Comparison of ENCODE assay signal across 8 cellular contexts in the genomic region with DNA sequence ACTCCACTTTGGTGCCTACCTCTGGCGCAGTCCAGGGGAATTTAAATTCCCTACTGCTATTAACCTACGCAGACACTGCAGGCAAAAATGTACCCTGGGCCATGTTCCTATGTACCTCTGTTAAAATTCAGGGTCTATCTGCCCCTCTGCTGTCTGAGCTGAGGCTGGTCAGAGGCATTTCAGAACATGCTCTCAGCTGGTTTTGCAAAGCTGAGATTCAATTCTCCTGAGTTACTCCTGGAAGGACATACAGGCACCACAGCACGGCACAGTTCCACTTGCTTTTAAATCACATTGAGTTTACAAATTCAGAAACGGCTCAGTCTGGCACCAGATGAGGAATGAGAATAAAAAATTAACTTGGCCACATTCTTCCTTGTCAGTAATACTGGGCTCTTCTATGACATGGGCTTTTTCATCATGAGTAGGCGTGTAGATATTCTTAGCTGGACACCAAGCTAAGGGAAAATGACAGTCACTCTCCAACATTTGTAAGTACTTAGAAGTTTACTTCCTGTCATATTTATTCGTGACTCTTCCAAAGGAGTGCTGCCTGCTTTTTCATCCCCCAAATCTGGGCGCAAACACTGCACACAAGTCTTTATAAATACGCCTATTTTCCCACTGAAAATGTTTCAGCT. TPM values are rescaled to one million over a fixed set of nuclear protein-coding genes. Genes with fewer than 3 reads are reported as not detected.
DNase-seq lines count a peak whose midpoint lies in the region; ATAC-seq and TF ChIP-seq lines count a peak whose summit lies in the region.

No MANE protein-coding gene starts in this region.

- H3K27me3 Mint-ChIP-seq in activated T-helper 2 cell treated with anti-CD3 and anti-CD28 coated beads, Interferon-gamma antibody, Interleukin-2, Interleukin-4, amounts not matched to agents 10 μg/mL and 5 μg/mL and 100 μg/mL, durations not matched to agents 14 hours and 24 hours and 36 hours (ENCODE audit: low read depth) = peaks cover 25% of the 10 kb centered on the region
- H3K27me3 Mint-ChIP-seq in activated CD4-positive, alpha-beta memory T cell treated with anti-CD3 and anti-CD28 coated beads for 36 hours = peaks cover 16% of the 10 kb centered on the region

- no peaks in the 10 kb centered on the region for H3K36me3 Mint-ChIP-seq in activated T-helper 2 cell treated with anti-CD3 and anti-CD28 coated beads, Interferon-gamma antibody, Interleukin-2, Interleukin-4, amounts not matched to agents 10 μg/mL and 5 μg/mL and 100 μg/mL, durations not matched to agents 14 hours and 24 hours and 36 hours (ENCODE audit: low read depth)
- no peaks in the 10 kb centered on the region for H3K36me3 Mint-ChIP-seq in activated CD4-positive, alpha-beta memory T cell treated with anti-CD3 and anti-CD28 coated beads for 36 hours

- H3K9me3 ChIP-seq in left ventricle myocardium inferior (replicated peaks) (no peaks in the 10 kb centered on the region), sigmoid colon (no peaks in the 10 kb centered on the region)

- H3K27me3 ChIP-seq in left ventricle myocardium inferior (ENCODE audit: low read depth) = no peaks in the 10 kb centered on the region
- H3K27me3 ChIP-seq in sigmoid colon = no peaks in the 10 kb centered on the region

- H3K4me3 Mint-ChIP-seq in activated T-helper 2 cell treated with anti-CD3 and anti-CD28 coated beads, Interferon-gamma antibody, Interleukin-2, Interleukin-4, amounts not matched to agents 10 μg/mL and 5 μg/mL and 100 μg/mL, durations not matched to agents 14 hours and 24 hours and 36 hours (ENCODE audit: low read depth) = peak overlapping the region; percentile 77
- no peak overlapping the region for H3K4me3 Mint-ChIP-seq in activated CD4-positive, alpha-beta memory T cell treated with anti-CD3 and anti-CD28 coated beads for 36 hours

- POLR2A ChIA-PET in activated CD4-positive, alpha-beta memory T cell treated with anti-CD3 and anti-CD28 coated beads for 36 hours (lab: Charles Lee) = interaction anchor here (0.7 kb wide), 1 partner anchor 53 kb away, joined by 5 read pairs; no protein-coding TSS in a partner anchor

- no peak for TF ChIP-seq EP300 in sigmoid colon (IDR thresholded peaks at IDR 0.05)

- H3K27ac ChIP-seq in left ventricle myocardium inferior (replicated peaks) (peak overlapping the region; percentile 92), sigmoid colon (peak overlapping the region; percentile 90 to 95 (median 93))

- peaks cover 27% of the 10 kb centered on the region for H3K4me1 Mint-ChIP-seq in activated T-helper 2 cell treated with anti-CD3 and anti-CD28 coated beads, Interferon-gamma antibody, Interleukin-2, Interleukin-4, amounts not matched to agents 10 μg/mL and 5 μg/mL and 100 μg/mL, durations not matched to agents 14 hours and 24 hours and 36 hours (ENCODE audit: low read depth)
- H3K4me1 Mint-ChIP-seq in activated CD4-positive, alpha-beta memory T cell treated with anti-CD3 and anti-CD28 coated beads for 36 hours (ENCODE audit: low read depth) = peaks cover 33% of the 10 kb centered on the region

- H3K4me1 ChIP-seq in left ventricle myocardium inferior = peaks cover 90% of the 10 kb centered on the region
- peaks cover 0 to 72% (median 63%) of the 10 kb centered on the region in 4 donors for H3K4me1 ChIP-seq in sigmoid colon

- TF ChIP-seq CTCF in left ventricle myocardium inferior (IDR thresholded peaks at IDR 0.05; ENCODE audit: borderline replicate concordance) (no peak), sigmoid colon (IDR thresholded peaks at IDR 0.05) (no peak)

- H3K27ac Mint-ChIP-seq in activated T-helper 2 cell treated with anti-CD3 and anti-CD28 coated beads, Interferon-gamma antibody, Interleukin-2, Interleukin-4, amounts not matched to agents 10 μg/mL and 5 μg/mL and 100 μg/mL, durations not matched to agents 14 hours and 24 hours and 36 hours = no peak overlapping the region
- no peak overlapping the region for H3K27ac Mint-ChIP-seq in activated CD4-positive, alpha-beta memory T cell treated with anti-CD3 and anti-CD28 coated beads for 36 hours

- TF ChIP-seq POLR2A in sigmoid colon (IDR thresholded peaks at IDR 0.05) = no peak

- ATAC-seq in HG02870 (IDR thresholded peaks at IDR 0.05; ENCODE audit: unreplicated experiment) = no peak
- ATAC-seq in GM21526 (IDR thresholded peaks at IDR 0.05; ENCODE audit: low FRiP score, unreplicated experiment) = no peak

- CTCF ChIA-PET in activated CD4-positive, alpha-beta memory T cell treated with anti-CD3 and anti-CD28 coated beads for 36 hours (lab: Charles Lee) = interaction anchor here (1.1 kb wide), 2 partner anchors 224 to 228 kb away, joined by 3 read pairs; no protein-coding TSS in a partner anchor

- H3K36me3 ChIP-seq in left ventricle myocardium inferior (no peaks in the 10 kb centered on the region), sigmoid colon (no peaks in the 10 kb centered on the region)

- H3K4me3 ChIP-seq in left ventricle myocardium inferior (peak overlapping the region; percentile 94), sigmoid colon (peak overlapping the region in 3 of 4 donors; percentile 91 to 96 (median 92))

- DNase-seq in Caki2 (ENCODE audit: low read depth) (peak; percentile 78), left ventricle myocardium inferior (no peak), sigmoid colon (no peak), hepatic stellate cell (ENCODE audit: low spot score) (no peak)
- no peak for DNase-seq in activated T-helper 2 cell treated with anti-CD3 and anti-CD28 coated beads, Interferon-gamma antibody, Interleukin-2, Interleukin-4, amounts not matched to agents 10 μg/mL and 5 μg/mL and 100 μg/mL, durations not matched to agents 14 hours and 24 hours and 36 hours (ENCODE audit: low spot score)
- DNase-seq in activated CD4-positive, alpha-beta memory T cell treated with anti-CD3 and anti-CD28 coated beads for 36 hours = no peak

- intact Hi-C loops in activated T-helper 2 cell treated with anti-CD3 and anti-CD28 coated beads, Interferon-gamma antibody, Interleukin-2, Interleukin-4, amounts not matched to agents 10 μg/mL and 5 μg/mL and 100 μg/mL, durations not matched to agents 14 hours and 24 hours and 36 hours (cut with micrococcal nuclease) = loop anchor here (5.0 kb wide), 3 partner anchors 176 to 471 kb away; a partner anchor contains a TSS
- intact Hi-C loops in left ventricle myocardium inferior (cut with micrococcal nuclease) = loop anchor here (10.0 kb wide), 1 partner anchor 51 kb away; no protein-coding TSS in a partner anchor
- intact Hi-C loops in sigmoid colon (cut with DNase I) = loop anchor here (5.0 kb wide), 3 partner anchors 41 to 661 kb away; a partner anchor contains a TSS
- intact Hi-C loops in activated CD4-positive, alpha-beta memory T cell treated with anti-CD3 and anti-CD28 coated beads for 36 hours (cut with micrococcal nuclease) = loop anchor here (2.0 to 5.0 kb wide), 2 partner anchors 111 to 223 kb away; a partner anchor contains a TSS

- in situ Hi-C loops in Caki2 (cut with HindIII; ENCODE audit: low pct_unique_long_range_greater_than_20kb, low sequenced_read_pairs) = no loop called here

- no peaks in the 10 kb centered on the region for H3K9me3 Mint-ChIP-seq in activated T-helper 2 cell treated with anti-CD3 and anti-CD28 coated beads, Interferon-gamma antibody, Interleukin-2, Interleukin-4, amounts not matched to agents 10 μg/mL and 5 μg/mL and 100 μg/mL, durations not matched to agents 14 hours and 24 hours and 36 hours
- no peaks in the 10 kb centered on the region for H3K9me3 Mint-ChIP-seq in activated CD4-positive, alpha-beta memory T cell treated with anti-CD3 and anti-CD28 coated beads for 36 hours

- WGBS in sigmoid colon, 2 donors = 54 to 67% methylated on average over 8 of the region's 8 CpGs

RNA-seq across cellular contexts. Expression of a gene that starts 2.0 kb away (rescaled TPM):
- 71.2 and 87.1 TPM in 2 replicates for total RNA-seq in Caki2 (2014; rRNA removed; shearing (Covaris generic); ENCODE audit: low replicate concordance)
- total RNA-seq in activated T-helper 2 cell treated with anti-CD3 and anti-CD28 coated beads, Interferon-gamma antibody, Interleukin-2, Interleukin-4, amounts not matched to agents 10 μg/mL and 5 μg/mL and 100 μg/mL, durations not matched to agents 14 hours and 24 hours and 36 hours = 8.9 and 9.1 TPM in 2 replicates
- total RNA-seq in left ventricle myocardium inferior = 32.7 TPM
- 10 to 100 TPM; 42.1 to 63.5 (median 55.5) TPM for total RNA-seq in sigmoid colon
- polyA plus RNA-seq in sigmoid colon = 10 to 100 TPM in 1 of 3 donors, 1 to 10 TPM in 2; 4.9 to 11.7 (median 6.6) TPM
- total RNA-seq in activated CD4-positive, alpha-beta memory T cell treated with anti-CD3 and anti-CD28 coated beads for 36 hours = 1 to 10 TPM; 6.4 to 7.2 TPM
